In genomic region chr14:100773331-100774163, GRCh38 we compare ENCODE assay signal across 19 cellular contexts. TPM values are rescaled to one million over a fixed set of nuclear protein-coding genes. Genes with fewer than 3 reads are reported as not detected.
"Had no signal": no experiment of that assay in that cellular context is flagged by ENCODE, and none has a peak within 500 bp of the region (broad histone marks: within the 10 kb centered on the region; RNA-seq: fewer than 3 reads in every experiment).

No MANE protein-coding gene starts in this region.

- DNase-seq: activated CD4-positive, alpha-beta memory T cell treated with anti-CD3 and anti-CD28 coated beads for 36 hours; activated CD4-positive, alpha-beta T cell treated with anti-CD3 and anti-CD28 coated beads for 36 hours; activated gamma-delta T cell treated with Interleukin-2 at 50 U/mL for 16 hours; activated naive CD8-positive, alpha-beta T cell treated with anti-CD3 and anti-CD28 coated beads for 36 hours; activated T-cell treated with anti-CD3 and anti-CD28 coated beads, Interleukin-2, amount 50 U/mL, for 48 hours; amygdala; body of pancreas; central memory CD4-positive, alpha-beta T cell; effector memory CD4-positive, alpha-beta T cell; foreskin melanocyte; immature natural killer cell; naive B cell; nucleus accumbens; right cardiac atrium; WERI-Rb-1 had no signal

- H3K36me3 Mint-ChIP-seq: activated CD4-positive, alpha-beta memory T cell treated with anti-CD3 and anti-CD28 coated beads for 36 hours; activated naive CD8-positive, alpha-beta T cell treated with anti-CD3 and anti-CD28 coated beads for 36 hours; immature natural killer cell; naive B cell had no signal

- H3K4me1 Mint-ChIP-seq: activated CD4-positive, alpha-beta T cell treated with anti-CD3 and anti-CD28 coated beads for 36 hours; activated naive CD8-positive, alpha-beta T cell treated with anti-CD3 and anti-CD28 coated beads for 36 hours; immature natural killer cell; naive B cell had no signal

- H3K27me3 Mint-ChIP-seq: activated naive CD8-positive, alpha-beta T cell treated with anti-CD3 and anti-CD28 coated beads for 36 hours had no signal

- H3K27me3 ChIP-seq: body of pancreas had no signal

- H3K36me3 ChIP-seq: thoracic aorta, WERI-Rb-1 had no signal

- H3K9me3 Mint-ChIP-seq: activated CD4-positive, alpha-beta memory T cell treated with anti-CD3 and anti-CD28 coated beads for 36 hours; activated naive CD8-positive, alpha-beta T cell treated with anti-CD3 and anti-CD28 coated beads for 36 hours; immature natural killer cell; T-helper 1 cell treated with Interleukin-12 subunit alpha and Interleukin-12 subunit beta and Interleukin-4 antibody, amounts not matched to agents 30 μg/mL and 1 μg/mL, for 36 hours had no signal

- H3K4me1 ChIP-seq: body of pancreas had no signal

- H3K27ac ChIP-seq: body of pancreas, thoracic aorta, WERI-Rb-1 had no signal

- H3K4me3 Mint-ChIP-seq: activated CD4-positive, alpha-beta memory T cell treated with anti-CD3 and anti-CD28 coated beads for 36 hours; activated CD4-positive, alpha-beta T cell treated with anti-CD3 and anti-CD28 coated beads for 36 hours; activated naive CD8-positive, alpha-beta T cell treated with anti-CD3 and anti-CD28 coated beads for 36 hours; immature natural killer cell; naive B cell; T-helper 1 cell treated with Interleukin-12 subunit alpha and Interleukin-12 subunit beta and Interleukin-4 antibody, amounts not matched to agents 30 μg/mL and 1 μg/mL, for 36 hours had no signal

- H3K27ac Mint-ChIP-seq: activated CD4-positive, alpha-beta memory T cell treated with anti-CD3 and anti-CD28 coated beads for 36 hours; activated CD4-positive, alpha-beta T cell treated with anti-CD3 and anti-CD28 coated beads for 36 hours; activated naive CD8-positive, alpha-beta T cell treated with anti-CD3 and anti-CD28 coated beads for 36 hours; immature natural killer cell; T-helper 1 cell treated with Interleukin-12 subunit alpha and Interleukin-12 subunit beta and Interleukin-4 antibody, amounts not matched to agents 30 μg/mL and 1 μg/mL, for 36 hours had no signal

- H3K4me3 ChIP-seq: body of pancreas, lung, thoracic aorta had no signal

- ATAC-seq: activated CD4-positive, alpha-beta T cell treated with anti-CD3 and anti-CD28 coated beads for 36 hours; body of pancreas; right cardiac atrium had no signal

- H3K9me3 ChIP-seq: body of pancreas, thoracic aorta had no signal

RNA-seq across cellular contexts. Expression of gene DLK1, which starts 46.9 kb away (rescaled TPM):
- total RNA-seq: activated CD4-positive, alpha-beta memory T cell treated with anti-CD3 and anti-CD28 coated beads for 36 hours; activated CD4-positive, alpha-beta T cell treated with anti-CD3 and anti-CD28 coated beads for 36 hours; activated naive CD8-positive, alpha-beta T cell treated with anti-CD3 and anti-CD28 coated beads for 36 hours; mononuclear cell; right cardiac atrium; thoracic aorta had no signal
- polyA plus RNA-seq: immature natural killer cell had no signal

RNA-seq across cellular contexts. Expression of gene MEG3, which starts 52.4 kb away (rescaled TPM):
- total RNA-seq: activated CD4-positive, alpha-beta memory T cell treated with anti-CD3 and anti-CD28 coated beads for 36 hours; activated CD4-positive, alpha-beta T cell treated with anti-CD3 and anti-CD28 coated beads for 36 hours had no signal
- polyA plus RNA-seq: immature natural killer cell had no signal
